1 cellular context compared by ENCODE assay signal in genomic region chr5:95773325-95774059, GRCh38.
TF ChIP-seq lines count a peak whose summit lies in the region.

No MANE protein-coding gene starts in this region.

TF ChIP-seq in SK-N-SH, 30 proteins besides CTCF, POLR2A, EP300 and RAD21 (continued from another document):
- TF ChIP-seq ZBTB33 (IDR thresholded peaks at IDR 0.05; ENCODE audit: borderline replicate concordance, low read depth), result no peak
- no peak for TF ChIP-seq FOXM1 (IDR thresholded peaks at IDR 0.05; ENCODE audit: low read depth)
- TF ChIP-seq MAX (IDR thresholded peaks at IDR 0.05; ENCODE audit: low read depth), result no peak
- TF ChIP-seq MEF2A (IDR thresholded peaks at IDR 0.05; ENCODE audit: borderline replicate concordance, low read depth), result no peak
- TF ChIP-seq NFIC (IDR thresholded peaks at IDR 0.05; ENCODE audit: borderline replicate concordance), result peak; percentile 71
- TF ChIP-seq TCF12 (IDR thresholded peaks at IDR 0.05), result peak; percentile 50; the same call in 1 of the 2 replicates
- no peak for TF ChIP-seq POLR2AphosphoS5 (IDR thresholded peaks at IDR 0.05; ENCODE audit: low read depth, low read length)
